In the genomic region with DNA sequence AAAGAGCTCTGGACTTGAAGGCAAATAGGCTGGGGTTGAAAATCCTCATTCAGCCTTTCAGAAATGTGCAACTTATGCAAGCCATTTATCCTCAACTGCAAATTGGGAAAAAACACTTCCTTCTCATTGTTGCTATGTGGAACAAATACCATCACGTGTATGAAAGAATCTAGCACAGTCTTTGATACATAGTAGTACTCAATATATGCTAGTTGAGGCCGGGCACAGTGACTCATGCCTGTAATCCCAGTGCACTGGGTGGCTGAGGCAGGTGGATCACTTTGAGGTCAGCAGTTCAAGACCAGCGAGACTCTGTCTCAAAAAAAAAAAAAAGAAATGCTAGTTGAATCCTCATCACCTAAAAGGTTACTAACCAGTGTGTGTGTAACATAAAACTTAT, we compare ENCODE assay signal across 13 cellular contexts. TPM values are rescaled to one million over a fixed set of nuclear protein-coding genes. Genes with fewer than 3 reads are reported as not detected.
"Had no signal": no experiment of that assay in that cellular context is flagged by ENCODE, and none has a peak within 500 bp of the region (broad histone marks: within the 10 kb centered on the region; RNA-seq: fewer than 3 reads in every experiment).

No MANE protein-coding gene starts in this region.

- DNase-seq: effector CD4-positive, alpha-beta T cell; endodermal cell; erythroblast; heart left ventricle; hippocampal formation; natural killer cell; small intestine; stimulated activated CD4-positive, alpha-beta T cell treated with anti-CD3 and anti-CD28 coated beads, Interleukin-12 subunit alpha, Interleukin-12 subunit beta, amount 100 ng/mL, for 4 hours; stimulated activated naive CD4-positive, alpha-beta T cell treated with Interleukin-2 at 50 U/mL for 16 hours; trophoblast cell had no signal

- H3K9me3 Mint-ChIP-seq: endodermal cell, natural killer cell, neural crest cell had no signal

- H3K4me3 Mint-ChIP-seq: endodermal cell, natural killer cell, neural crest cell had no signal

- H3K27me3 ChIP-seq: heart left ventricle, right atrium auricular region had no signal

- H3K9me3 ChIP-seq: heart left ventricle, right atrium auricular region had no signal

- H3K27ac Mint-ChIP-seq: natural killer cell had no signal

- H3K4me3 ChIP-seq: heart left ventricle, right atrium auricular region had no signal

- ATAC-seq: heart left ventricle, left lobe of liver, natural killer cell had no signal

- H3K36me3 Mint-ChIP-seq: natural killer cell had no signal

RNA-seq across cellular contexts. Expression of gene SELENBP1, which starts 53.5 kb away (rescaled TPM):
- total RNA-seq: natural killer cell had no signal
